In genomic region chr9:18587988-18588387, GRCh38 we compare ENCODE assay signal across 19 cellular contexts.
DNase-seq lines count a peak whose midpoint lies in the region; ATAC-seq and TF ChIP-seq lines count a peak whose summit lies in the region.
"Had no signal": no experiment of that assay in that cellular context is flagged by ENCODE, and none has a peak within 500 bp of the region (broad histone marks: within the 10 kb centered on the region; RNA-seq: fewer than 3 reads in every experiment).

No MANE protein-coding gene starts in this region.

- H3K9me2 ChIP-seq in GM23248 (ENCODE audit: insufficient read depth), result no peaks in the 10 kb centered on the region

- H3K27me3 ChIP-seq in GM23248 (replicated peaks; ENCODE audit: insufficient read depth) (no peaks in the 10 kb centered on the region), osteoblast (ENCODE audit: insufficient read depth, low read length) (no peaks in the 10 kb centered on the region)
- H3K27me3 ChIP-seq: SJSA1 had no signal

- H3F3A ChIP-seq in GM23248 (ENCODE audit: insufficient read depth), result peaks cover 67% of the 10 kb centered on the region

- H3K9me3 ChIP-seq in GM23248 (ENCODE audit: low read depth), result no peaks in the 10 kb centered on the region
- H3K9me3 ChIP-seq in osteoblast (ENCODE audit: low read depth, low read length), result peaks cover 6% of the 10 kb centered on the region
- H3K9me3 ChIP-seq: SJSA1 had no signal

- DNase-seq in GM23248, result peak; percentile 72
- DNase-seq in RPMI7951 (ENCODE audit: low read depth), result peak; percentile 48
- DNase-seq in fibroblast of gingiva (ENCODE audit: low read depth), result peak; percentile 23
- no peak for DNase-seq in osteoblast (ENCODE audit: insufficient read length, low spot score, missing footprints)
- DNase-seq in NCI-H2107 treated with DMSO at 0.1 percent for 48 hours (lab: John Stamatoyannopoulos, UW; ENCODE audit: unreplicated experiment), result no peak
- no peak for DNase-seq in hepatic stellate cell (ENCODE audit: low spot score)
- DNase-seq: ACHN, NCI-H1436 treated with DMSO at 0.1 percent for 48 hours, NCI-H2029 treated with DMSO at 0.1 percent for 48 hours, NCI-H510A treated with DMSO at 0.1 percent for 48 hours, NCI-H82, PC-3 had no signal

- H3K79me2 ChIP-seq in GM23248 (ENCODE audit: insufficient read depth) (peaks cover 88% of the 10 kb centered on the region), osteoblast (ENCODE audit: insufficient read depth, low read length) (peaks cover 44% of the 10 kb centered on the region)

- H3K27ac ChIP-seq in GM23248 (peak overlapping the region; percentile 22; the same call in 1 of the 2 replicates), osteoblast (ENCODE audit: low read depth, low read length) (peak overlapping the region; percentile 67)
- H3K27ac ChIP-seq: HL-60, SJSA1 had no signal

- H3K4me3 ChIP-seq in GM23248 (no peak overlapping the region), osteoblast (ENCODE audit: insufficient read depth, low read length) (peak overlapping the region; percentile 10)
- H3K4me3 ChIP-seq: GM12878, HAP-1, K562, SJSA1 had no signal

- ATAC-seq in HG02678 (IDR thresholded peaks at IDR 0.05; ENCODE audit: unreplicated experiment), result no peak
- no peak for ATAC-seq in GM19452 (IDR thresholded peaks at IDR 0.05; ENCODE audit: unreplicated experiment)
- ATAC-seq: GM12878, K562, PC-3 had no signal

- peaks cover 42% of the 10 kb centered on the region for H3K36me3 ChIP-seq in GM23248 (ENCODE audit: low read depth)
- H3K36me3 ChIP-seq in osteoblast (ENCODE audit: insufficient read depth, low read length), result peaks cover 34% of the 10 kb centered on the region
- H3K36me3 ChIP-seq: HAP-1, SJSA1 had no signal

- H3K4me2 ChIP-seq in GM23248 (ENCODE audit: unreplicated experiment), result peak overlapping the region; percentile 6
- H3K4me2 ChIP-seq in osteoblast (ENCODE audit: insufficient read depth, low read length), result peak overlapping the region; percentile 47

- H4K20me1 ChIP-seq in GM23248 (ENCODE audit: insufficient read depth) (no peaks in the 10 kb centered on the region), osteoblast (ENCODE audit: insufficient read depth, low read length) (no peaks in the 10 kb centered on the region)

- 3% methylated on average over 2 of the region's 2 CpGs for WGBS in GM23248 (ENCODE audit: low coverage in 1 of 2, low lambda C conversion rate in 2 of 2, missing lambda C conversion rate in 2 of 2), 2 experiments

- H3K4me1 ChIP-seq in GM23248 (ENCODE audit: insufficient read depth) (peaks cover 26% of the 10 kb centered on the region), osteoblast (ENCODE audit: insufficient read depth, low read length) (peaks cover 10% of the 10 kb centered on the region)
- H3K4me1 ChIP-seq: HAP-1, SJSA1 had no signal

- no peak overlapping the region for H2AFZ ChIP-seq in GM23248
- H2AFZ ChIP-seq in osteoblast (ENCODE audit: low read length), result no peak overlapping the region

- in situ Hi-C loops in GM23248 (cut with MboI), result no loop called here

- no peak for TF ChIP-seq CTCF in osteoblast (IDR thresholded peaks at IDR 0.05; ENCODE audit: extremely low read depth, low read depth, low read length)

- no peak overlapping the region for H3K9ac ChIP-seq in GM23248

Comparison
In these comparisons a context has a peak if more than half of its experiments do, and no peak if none do; other contexts are left out.
1. DNase-seq: peak in GM23248 (single experiment), RPMI7951 (single experiment) and fibroblast of gingiva (single experiment); none in osteoblast (single experiment), NCI-H2107 treated with DMSO at 0.1 percent for 48 hours (single experiment) and hepatic stellate cell (single experiment).